In genomic region chr22:37198290-37199102, GRCh38 we compare ENCODE assay signal across 8 cellular contexts. TPM values are rescaled to one million over a fixed set of nuclear protein-coding genes. Genes with fewer than 3 reads are reported as not detected.
DNase-seq lines count a peak whose midpoint lies in the region; ATAC-seq and TF ChIP-seq lines count a peak whose summit lies in the region.

No MANE protein-coding gene starts in this region.

- H3K4me3 Mint-ChIP-seq in activated naive CD4-positive, alpha-beta T cell treated with anti-CD3 and anti-CD28 coated beads, Interleukin-2, amount 50 U/mL, for 24 hours = peak overlapping the region; percentile 89

- H3K4me1 Mint-ChIP-seq in activated naive CD4-positive, alpha-beta T cell treated with anti-CD3 and anti-CD28 coated beads, Interleukin-2, amount 50 U/mL, for 24 hours = peaks cover 45% of the 10 kb centered on the region

- no peaks in the 10 kb centered on the region for H3K36me3 Mint-ChIP-seq in activated naive CD4-positive, alpha-beta T cell treated with anti-CD3 and anti-CD28 coated beads, Interleukin-2, amount 50 U/mL, for 24 hours

- DNase-seq in NCI-H2081 (lab: John Stamatoyannopoulos, UW) = peak; percentile 3 to 19
- no peak for DNase-seq in NCI-H2081 treated with DMSO at 0.1 percent for 48 hours (lab: John Stamatoyannopoulos, UW)
- peak; percentile 69 for DNase-seq in Jurkat, Clone E6-1 (ENCODE audit: low read depth, low spot score)
- DNase-seq in globus pallidus (ENCODE audit: low spot score) = peak; percentile 75
- peak in 52 of 56 donors; percentile 26 to 89 (median 68) for DNase-seq in nucleus accumbens (lab: John Stamatoyannopoulos, UW)
- DNase-seq in substantia nigra (lab: John Stamatoyannopoulos, UW) = peak in 48 of 49 donors; percentile 31 to 89 (median 72)

- H3K27ac Mint-ChIP-seq in activated naive CD4-positive, alpha-beta T cell treated with anti-CD3 and anti-CD28 coated beads, Interleukin-2, amount 50 U/mL, for 24 hours = peak overlapping the region; percentile 94

- ATAC-seq in SK-N-SH treated with all-trans-retinoic acid at 6 μM for 48 hours = peak; percentile 74

- H3K27ac ChIP-seq in substantia nigra (ENCODE audit: low read depth, low read length, poor library complexity, severe bottlenecking) = peak overlapping the region; percentile 92

- no peaks in the 10 kb centered on the region for H3K9me3 Mint-ChIP-seq in activated naive CD4-positive, alpha-beta T cell treated with anti-CD3 and anti-CD28 coated beads, Interleukin-2, amount 50 U/mL, for 24 hours

- no peaks in the 10 kb centered on the region for H3K27me3 Mint-ChIP-seq in activated naive CD4-positive, alpha-beta T cell treated with anti-CD3 and anti-CD28 coated beads, Interleukin-2, amount 50 U/mL, for 24 hours

- peak overlapping the region; percentile 83 for H3K4me3 ChIP-seq in Jurkat, Clone E6-1 (ENCODE audit: low read length)

TF ChIP-seq in SK-N-SH treated with all-trans-retinoic acid at 6 μM for 48 hours, 23 proteins besides CTCF, POLR2A, EP300 and RAD21:
- TF ChIP-seq PPARA (CRISPR knock-in tag; IDR thresholded peaks at IDR 0.05; ENCODE audit: borderline replicate concordance) (no peak), ZNF565 (CRISPR knock-in tag; conservative IDR thresholded peaks at IDR 0.05; ENCODE audit: low read depth) (no peak), OSR1 (CRISPR knock-in tag; IDR thresholded peaks at IDR 0.05) (no peak), CREB5 (CRISPR knock-in tag; IDR thresholded peaks at IDR 0.05; ENCODE audit: low read depth) (no peak), ZFP3 (CRISPR knock-in tag; IDR thresholded peaks at IDR 0.05) (no peak), RARB (CRISPR knock-in tag; IDR thresholded peaks at IDR 0.05) (no peak), ZNF70 (CRISPR knock-in tag; IDR thresholded peaks at IDR 0.05) (no peak), ARNTL (CRISPR knock-in tag; IDR thresholded peaks at IDR 0.05; ENCODE audit: borderline replicate concordance, low read depth) (no peak), ZFP30 (CRISPR knock-in tag; IDR thresholded peaks at IDR 0.05) (no peak)
- TF ChIP-seq, protein P1, sequence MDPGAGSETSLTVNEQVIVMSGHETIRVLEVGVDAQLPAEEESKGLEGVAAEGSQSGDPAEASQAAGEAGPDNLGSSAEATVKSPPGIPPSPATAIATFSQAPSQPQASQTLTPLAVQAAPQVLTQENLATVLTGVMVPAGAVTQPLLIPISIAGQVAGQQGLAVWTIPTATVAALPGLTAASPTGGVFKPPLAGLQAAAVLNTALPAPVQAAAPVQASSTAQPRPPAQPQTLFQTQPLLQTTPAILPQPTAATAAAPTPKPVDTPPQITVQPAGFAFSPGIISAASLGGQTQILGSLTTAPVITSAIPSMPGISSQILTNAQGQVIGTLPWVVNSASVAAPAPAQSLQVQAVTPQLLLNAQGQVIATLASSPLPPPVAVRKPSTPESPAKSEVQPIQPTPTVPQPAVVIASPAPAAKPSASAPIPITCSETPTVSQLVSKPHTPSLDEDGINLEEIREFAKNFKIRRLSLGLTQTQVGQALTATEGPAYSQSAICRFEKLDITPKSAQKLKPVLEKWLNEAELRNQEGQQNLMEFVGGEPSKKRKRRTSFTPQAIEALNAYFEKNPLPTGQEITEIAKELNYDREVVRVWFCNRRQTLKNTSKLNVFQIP (CRISPR knock-in tag; IDR thresholded peaks at IDR 0.05; ENCODE audit: borderline replicate concordance, low read depth) = no peak
- TF ChIP-seq, protein P2, sequence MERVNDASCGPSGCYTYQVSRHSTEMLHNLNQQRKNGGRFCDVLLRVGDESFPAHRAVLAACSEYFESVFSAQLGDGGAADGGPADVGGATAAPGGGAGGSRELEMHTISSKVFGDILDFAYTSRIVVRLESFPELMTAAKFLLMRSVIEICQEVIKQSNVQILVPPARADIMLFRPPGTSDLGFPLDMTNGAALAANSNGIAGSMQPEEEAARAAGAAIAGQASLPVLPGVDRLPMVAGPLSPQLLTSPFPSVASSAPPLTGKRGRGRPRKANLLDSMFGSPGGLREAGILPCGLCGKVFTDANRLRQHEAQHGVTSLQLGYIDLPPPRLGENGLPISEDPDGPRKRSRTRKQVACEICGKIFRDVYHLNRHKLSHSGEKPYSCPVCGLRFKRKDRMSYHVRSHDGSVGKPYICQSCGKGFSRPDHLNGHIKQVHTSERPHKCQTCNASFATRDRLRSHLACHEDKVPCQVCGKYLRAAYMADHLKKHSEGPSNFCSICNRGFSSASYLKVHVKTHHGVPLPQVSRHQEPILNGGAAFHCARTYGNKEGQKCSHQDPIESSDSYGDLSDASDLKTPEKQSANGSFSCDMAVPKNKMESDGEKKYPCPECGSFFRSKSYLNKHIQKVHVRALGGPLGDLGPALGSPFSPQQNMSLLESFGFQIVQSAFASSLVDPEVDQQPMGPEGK (CRISPR knock-in tag; IDR thresholded peaks at IDR 0.05; ENCODE audit: borderline replicate concordance) = no peak
- TF ChIP-seq, protein P3, sequence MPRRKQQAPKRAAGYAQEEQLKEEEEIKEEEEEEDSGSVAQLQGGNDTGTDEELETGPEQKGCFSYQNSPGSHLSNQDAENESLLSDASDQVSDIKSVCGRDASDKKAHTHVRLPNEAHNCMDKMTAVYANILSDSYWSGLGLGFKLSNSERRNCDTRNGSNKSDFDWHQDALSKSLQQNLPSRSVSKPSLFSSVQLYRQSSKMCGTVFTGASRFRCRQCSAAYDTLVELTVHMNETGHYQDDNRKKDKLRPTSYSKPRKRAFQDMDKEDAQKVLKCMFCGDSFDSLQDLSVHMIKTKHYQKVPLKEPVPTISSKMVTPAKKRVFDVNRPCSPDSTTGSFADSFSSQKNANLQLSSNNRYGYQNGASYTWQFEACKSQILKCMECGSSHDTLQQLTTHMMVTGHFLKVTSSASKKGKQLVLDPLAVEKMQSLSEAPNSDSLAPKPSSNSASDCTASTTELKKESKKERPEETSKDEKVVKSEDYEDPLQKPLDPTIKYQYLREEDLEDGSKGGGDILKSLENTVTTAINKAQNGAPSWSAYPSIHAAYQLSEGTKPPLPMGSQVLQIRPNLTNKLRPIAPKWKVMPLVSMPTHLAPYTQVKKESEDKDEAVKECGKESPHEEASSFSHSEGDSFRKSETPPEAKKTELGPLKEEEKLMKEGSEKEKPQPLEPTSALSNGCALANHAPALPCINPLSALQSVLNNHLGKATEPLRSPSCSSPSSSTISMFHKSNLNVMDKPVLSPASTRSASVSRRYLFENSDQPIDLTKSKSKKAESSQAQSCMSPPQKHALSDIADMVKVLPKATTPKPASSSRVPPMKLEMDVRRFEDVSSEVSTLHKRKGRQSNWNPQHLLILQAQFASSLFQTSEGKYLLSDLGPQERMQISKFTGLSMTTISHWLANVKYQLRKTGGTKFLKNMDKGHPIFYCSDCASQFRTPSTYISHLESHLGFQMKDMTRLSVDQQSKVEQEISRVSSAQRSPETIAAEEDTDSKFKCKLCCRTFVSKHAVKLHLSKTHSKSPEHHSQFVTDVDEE (CRISPR knock-in tag; IDR thresholded peaks at IDR 0.05) = no peak

RNA-seq across cellular contexts. Expression of gene C1QTNF6, which starts 10.4 kb away (rescaled TPM):
- polyA plus RNA-seq in Jurkat, Clone E6-1 (2012; ENCODE audit: insufficient read depth, insufficient read length) = 5.0 TPM

RNA-seq across cellular contexts. Expression of gene SSTR3, which starts 13.8 kb away (rescaled TPM):
- not detected for polyA plus RNA-seq in Jurkat, Clone E6-1 (2012; ENCODE audit: insufficient read depth, insufficient read length)

RNA-seq across cellular contexts. Expression of gene RAC2, which starts 45.6 kb away (rescaled TPM):
- 314 TPM for polyA plus RNA-seq in Jurkat, Clone E6-1 (2012; ENCODE audit: insufficient read depth, insufficient read length)

RNA-seq across cellular contexts. Expression of gene IL2RB, which starts 48.8 kb away (rescaled TPM):
- 0.79 TPM for polyA plus RNA-seq in Jurkat, Clone E6-1 (2012; ENCODE audit: insufficient read depth, insufficient read length)
